In genomic region chrX:153726286-153727107, GRCh38 we compare ENCODE assay signal across 8 cellular contexts. TPM values are rescaled to one million over a fixed set of nuclear protein-coding genes. Genes with fewer than 3 reads are reported as not detected.
DNase-seq lines count a peak whose midpoint lies in the region; ATAC-seq and TF ChIP-seq lines count a peak whose summit lies in the region.

No MANE protein-coding gene starts in this region.

- H3K36me3 Mint-ChIP-seq in neural crest cell (ENCODE audit: low read depth): peaks cover 9% of the 10 kb centered on the region

- no peak for TF ChIP-seq POLR2A in NB4 (IDR thresholded peaks at IDR 0.05; ENCODE audit: extremely low read depth, insufficient read length)

- H3K27ac Mint-ChIP-seq in neural crest cell (ENCODE audit: unreplicated experiment): no peak overlapping the region

- ATAC-seq in Right ventricle myocardium inferior: peak; percentile 34

- H3K27me3 Mint-ChIP-seq in neural crest cell (ENCODE audit: low read depth): no peaks in the 10 kb centered on the region

- intact Hi-C loops in Right ventricle myocardium inferior (cut with DNase I): no loop called here
- intact Hi-C loops in cardiac septum (cut with DNase I): no loop called here

- peak overlapping the region; percentile 78 for H3K4me3 Mint-ChIP-seq in neural crest cell

- no peak overlapping the region for H3K4me3 ChIP-seq in NB4 (ENCODE audit: low read depth, low read length)

- H3K9me3 Mint-ChIP-seq in neural crest cell: peaks cover 7% of the 10 kb centered on the region

- peaks cover 26% of the 10 kb centered on the region for H3K4me1 Mint-ChIP-seq in neural crest cell

- DNase-seq in Right ventricle myocardium inferior (ENCODE audit: missing footprints) (peak; percentile 82), cardiac septum (ENCODE audit: low spot score) (no peak), HCEC 1CT (peak; percentile 30), NB4 (ENCODE audit: low read depth) (peak; percentile 84), fibroblast of peridontal ligament (ENCODE audit: extremely low read depth) (peak; percentile 21), neural crest cell (ENCODE audit: low read depth, low spot score) (peak; percentile 44), NCI-H524 treated with DMSO at 0.1 percent for 48 hours (lab: John Stamatoyannopoulos, UW) (no peak)
- DNase-seq in activated CD4-positive, alpha-beta T cell treated with anti-CD3 and anti-CD28 coated beads, Interleukin-2, amount 50 U/mL, for 48 hours: peak; percentile 40

- TF ChIP-seq CTCF in NB4 (IDR thresholded peaks at IDR 0.05; ENCODE audit: low read depth, low read length): no peak
- TF ChIP-seq CTCF in neural crest cell (conservative IDR thresholded peaks at IDR 0.05): no peak

RNA-seq across cellular contexts. Expression of gene ABCD1, which starts 1.8 kb away (rescaled TPM):
- total RNA-seq in Right ventricle myocardium inferior: 16.4 TPM
- 15.1 TPM for total RNA-seq in cardiac septum
- 6.0 and 6.6 TPM in 2 replicates for total RNA-seq in neural crest cell

RNA-seq across cellular contexts. Expression of gene BCAP31, which starts 2.3 kb away (rescaled TPM):
- total RNA-seq in Right ventricle myocardium inferior: 98.5 TPM
- total RNA-seq in cardiac septum: 98.0 TPM
- total RNA-seq in neural crest cell: 117 and 118 TPM in 2 replicates

RNA-seq across cellular contexts. Expression of gene PLXNB3, which starts 37.6 kb away (rescaled TPM):
- 2.3 TPM for total RNA-seq in Right ventricle myocardium inferior
- 7.6 TPM for total RNA-seq in cardiac septum
- 15.7 and 16.2 TPM in 2 replicates for total RNA-seq in neural crest cell

RNA-seq across cellular contexts. Expression of gene SLC6A8, which starts 38.8 kb away (rescaled TPM):
- total RNA-seq in Right ventricle myocardium inferior: 178 TPM
- total RNA-seq in cardiac septum: 144 TPM
- 123 and 125 TPM in 2 replicates for total RNA-seq in neural crest cell

RNA-seq across cellular contexts. Expression of gene PNCK, which starts 52.9 kb away (rescaled TPM):
- 11.3 TPM for total RNA-seq in Right ventricle myocardium inferior
- 7.6 TPM for total RNA-seq in cardiac septum
- total RNA-seq in neural crest cell: 9.4 and 10.2 TPM in 2 replicates

Comparison
In these comparisons a context has a peak if more than half of its experiments do, and no peak if none do; other contexts are left out.
1. DNase-seq: peak in Right ventricle myocardium inferior (single experiment), HCEC 1CT (single experiment), NB4 (single experiment), activated CD4-positive, alpha-beta T cell treated with anti-CD3 and anti-CD28 coated beads, Interleukin-2, amount 50 U/mL, for 48 hours (2 of 2), fibroblast of peridontal ligament (single experiment) and neural crest cell (single experiment); none in cardiac septum (single experiment) and NCI-H524 treated with DMSO at 0.1 percent for 48 hours (single experiment).